In the genomic region with DNA sequence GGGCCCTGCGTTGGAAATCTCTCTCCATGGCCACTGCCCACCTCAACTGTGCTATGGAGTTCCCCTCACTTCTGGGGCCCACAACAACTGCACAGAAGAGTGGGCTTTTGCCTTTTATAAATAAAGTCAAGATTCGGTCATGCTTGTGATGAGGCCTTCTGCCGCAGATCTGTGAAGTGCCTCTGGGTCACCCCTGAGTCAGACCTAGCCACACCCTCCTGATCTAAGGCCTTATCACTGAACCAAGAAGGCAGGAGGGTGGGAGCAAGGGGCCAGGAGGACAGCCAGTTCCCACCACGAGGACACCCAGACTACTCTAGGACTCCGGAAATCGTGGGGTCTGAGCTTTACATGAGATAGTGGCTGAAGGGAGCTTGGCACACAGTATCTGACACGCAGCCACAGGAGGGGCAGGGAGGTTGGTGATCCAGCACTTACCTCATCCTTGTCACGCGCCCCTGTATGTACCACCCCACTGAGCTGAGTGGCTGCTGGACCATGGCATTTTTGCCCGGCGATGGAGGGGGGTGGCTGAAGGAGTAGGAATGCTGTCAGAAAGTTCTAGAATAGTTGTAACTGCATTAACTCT, we compare ENCODE assay signal across 12 cellular contexts.
DNase-seq lines count a peak whose midpoint lies in the region; ATAC-seq and TF ChIP-seq lines count a peak whose summit lies in the region.
"Had no signal": no experiment of that assay in that cellular context is flagged by ENCODE, and none has a peak within 500 bp of the region (broad histone marks: within the 10 kb centered on the region; RNA-seq: fewer than 3 reads in every experiment).

No MANE protein-coding gene starts in this region.

- H3K4me1 ChIP-seq in mucosa of rectum (ENCODE audit: control insufficient read depth in 2 of 2, insufficient read depth in 2 of 2, low read length in 2 of 2), result peaks cover 20 to 23% of the 10 kb centered on the region in 2 donors

- H3K27ac Mint-ChIP-seq in activated T-helper 2 cell treated with anti-CD3 and anti-CD28 coated beads, Interferon-gamma antibody, Interleukin-2, Interleukin-4, amounts not matched to agents 10 μg/mL and 5 μg/mL and 100 μg/mL, durations not matched to agents 14 hours and 24 hours and 36 hours, result peak overlapping the region; percentile 76
- H3K27ac Mint-ChIP-seq in activated CD4-positive, alpha-beta memory T cell treated with anti-CD3 and anti-CD28 coated beads for 36 hours, result no peak overlapping the region

- intact Hi-C loops in activated T-helper 2 cell treated with anti-CD3 and anti-CD28 coated beads, Interferon-gamma antibody, Interleukin-2, Interleukin-4, amounts not matched to agents 10 μg/mL and 5 μg/mL and 100 μg/mL, durations not matched to agents 14 hours and 24 hours and 36 hours (cut with micrococcal nuclease), result loop anchor here (10.0 kb wide), 2 partner anchors 803 to 903 kb away; no protein-coding TSS in a partner anchor
- intact Hi-C loops in dorsolateral prefrontal cortex (cut with DNase I), result no loop called here
- intact Hi-C loops in activated CD4-positive, alpha-beta memory T cell treated with anti-CD3 and anti-CD28 coated beads for 36 hours (cut with micrococcal nuclease), result loop anchor here (5.0 kb wide), 1 partner anchor 1200 kb away; no protein-coding TSS in a partner anchor

- no peak overlapping the region for H3K4me3 Mint-ChIP-seq in activated T-helper 2 cell treated with anti-CD3 and anti-CD28 coated beads, Interferon-gamma antibody, Interleukin-2, Interleukin-4, amounts not matched to agents 10 μg/mL and 5 μg/mL and 100 μg/mL, durations not matched to agents 14 hours and 24 hours and 36 hours (ENCODE audit: low read depth)
- no peak overlapping the region for H3K4me3 Mint-ChIP-seq in activated CD4-positive, alpha-beta memory T cell treated with anti-CD3 and anti-CD28 coated beads for 36 hours

- H3K27ac ChIP-seq in mucosa of rectum (ENCODE audit: low read depth in 2 of 2, low read length in 2 of 2) (peak overlapping the region; percentile 39 to 74), dorsolateral prefrontal cortex (no peak overlapping the region)
- H3K27ac ChIP-seq: neutrophil had no signal

- peak overlapping the region in 1 of 2 donors; percentile 9 for H3K9ac ChIP-seq in mucosa of rectum (ENCODE audit: low read depth in 1 of 2, low read length in 2 of 2)

- POLR2A ChIA-PET in activated CD4-positive, alpha-beta memory T cell treated with anti-CD3 and anti-CD28 coated beads for 36 hours (lab: Charles Lee), result no interaction called here

- no peaks in the 10 kb centered on the region for H3K27me3 ChIP-seq in mucosa of rectum (ENCODE audit: control insufficient read depth in 2 of 2, insufficient read depth in 2 of 2, low read length in 2 of 2)
- no peaks in the 10 kb centered on the region for H3K27me3 ChIP-seq in dorsolateral prefrontal cortex
- H3K27me3 ChIP-seq: neutrophil had no signal

- H3K9me3 ChIP-seq in mucosa of rectum (ENCODE audit: control insufficient read depth in 2 of 2, low read length in 2 of 2), result no peaks in the 10 kb centered on the region
- H3K9me3 ChIP-seq: neutrophil had no signal

- H3K36me3 Mint-ChIP-seq in activated T-helper 2 cell treated with anti-CD3 and anti-CD28 coated beads, Interferon-gamma antibody, Interleukin-2, Interleukin-4, amounts not matched to agents 10 μg/mL and 5 μg/mL and 100 μg/mL, durations not matched to agents 14 hours and 24 hours and 36 hours (ENCODE audit: low read depth), result peaks cover 15% of the 10 kb centered on the region
- no peaks in the 10 kb centered on the region for H3K36me3 Mint-ChIP-seq in activated CD4-positive, alpha-beta memory T cell treated with anti-CD3 and anti-CD28 coated beads for 36 hours

- H3K36me3 ChIP-seq in mucosa of rectum (ENCODE audit: control insufficient read depth in 2 of 2, insufficient read depth in 2 of 2, low read length in 2 of 2), result no peaks in the 10 kb centered on the region
- H3K36me3 ChIP-seq: neutrophil had no signal

- H3K4me1 Mint-ChIP-seq in activated T-helper 2 cell treated with anti-CD3 and anti-CD28 coated beads, Interferon-gamma antibody, Interleukin-2, Interleukin-4, amounts not matched to agents 10 μg/mL and 5 μg/mL and 100 μg/mL, durations not matched to agents 14 hours and 24 hours and 36 hours (ENCODE audit: low read depth), result peaks cover 83% of the 10 kb centered on the region
- H3K4me1 Mint-ChIP-seq in activated CD4-positive, alpha-beta memory T cell treated with anti-CD3 and anti-CD28 coated beads for 36 hours (ENCODE audit: low read depth), result peaks cover 57% of the 10 kb centered on the region

- no peak for TF ChIP-seq CTCF in dorsolateral prefrontal cortex (IDR thresholded peaks at IDR 0.05 in 54 of 56, conservative IDR thresholded peaks at IDR 0.05 in 2 of 56; ENCODE audit: low read depth in 1 of 56, partially characterized antibody in 56 of 56)

- H3K4me3 ChIP-seq in mucosa of rectum (ENCODE audit: low read length in 2 of 2), result no peak overlapping the region
- no peak overlapping the region for H3K4me3 ChIP-seq in dorsolateral prefrontal cortex

- ATAC-seq in HG02610 (IDR thresholded peaks at IDR 0.05; ENCODE audit: unreplicated experiment) (peak; percentile 39), GM19452 (IDR thresholded peaks at IDR 0.05; ENCODE audit: unreplicated experiment) (no peak)
- ATAC-seq: HepG2 had no signal

- DNase-seq in EH (ENCODE audit: low read depth) (peak; percentile 12), dorsolateral prefrontal cortex (no peak), D341Med (ENCODE audit: low spot score) (no peak)
- no peak for DNase-seq in activated T-helper 2 cell treated with anti-CD3 and anti-CD28 coated beads, Interferon-gamma antibody, Interleukin-2, Interleukin-4, amounts not matched to agents 10 μg/mL and 5 μg/mL and 100 μg/mL, durations not matched to agents 14 hours and 24 hours and 36 hours (ENCODE audit: low spot score)
- no peak for DNase-seq in activated CD4-positive, alpha-beta memory T cell treated with anti-CD3 and anti-CD28 coated beads for 36 hours
- DNase-seq: hippocampal formation, NCI-H446 had no signal

- H3K27me3 Mint-ChIP-seq in activated T-helper 2 cell treated with anti-CD3 and anti-CD28 coated beads, Interferon-gamma antibody, Interleukin-2, Interleukin-4, amounts not matched to agents 10 μg/mL and 5 μg/mL and 100 μg/mL, durations not matched to agents 14 hours and 24 hours and 36 hours (ENCODE audit: low read depth), result no peaks in the 10 kb centered on the region
- peaks cover 5% of the 10 kb centered on the region for H3K27me3 Mint-ChIP-seq in activated CD4-positive, alpha-beta memory T cell treated with anti-CD3 and anti-CD28 coated beads for 36 hours

- no peaks in the 10 kb centered on the region for H3K9me3 Mint-ChIP-seq in activated T-helper 2 cell treated with anti-CD3 and anti-CD28 coated beads, Interferon-gamma antibody, Interleukin-2, Interleukin-4, amounts not matched to agents 10 μg/mL and 5 μg/mL and 100 μg/mL, durations not matched to agents 14 hours and 24 hours and 36 hours
- H3K9me3 Mint-ChIP-seq in activated CD4-positive, alpha-beta memory T cell treated with anti-CD3 and anti-CD28 coated beads for 36 hours, result no peaks in the 10 kb centered on the region

- CTCF ChIA-PET in activated CD4-positive, alpha-beta memory T cell treated with anti-CD3 and anti-CD28 coated beads for 36 hours (lab: Charles Lee), result interaction anchor here (1.2 kb wide), 1 partner anchor 28 kb away, joined by 5 read pairs; no protein-coding TSS in a partner anchor

Comparison
In these comparisons a context has a peak if more than half of its experiments do, and no peak if none do; other contexts are left out.
1. H3K27ac ChIP-seq: peak in mucosa of rectum (2 of 2); none in dorsolateral prefrontal cortex (0 of 59).
2. intact Hi-C loops: an anchor here in activated T-helper 2 cell treated with anti-CD3 and anti-CD28 coated beads, Interferon-gamma antibody, Interleukin-2, Interleukin-4, amounts not matched to agents 10 μg/mL and 5 μg/mL and 100 μg/mL, durations not matched to agents 14 hours and 24 hours and 36 hours (10.0 kb wide) and activated CD4-positive, alpha-beta memory T cell treated with anti-CD3 and anti-CD28 coated beads for 36 hours (5.0 kb wide); none called in dorsolateral prefrontal cortex.